Comparison of ENCODE assay signal across 8 cellular contexts in genomic region chr19:39971380-39971841, GRCh38. TPM values are rescaled to one million over a fixed set of nuclear protein-coding genes. Genes with fewer than 3 reads are reported as not detected.
DNase-seq lines count a peak whose midpoint lies in the region; ATAC-seq and TF ChIP-seq lines count a peak whose summit lies in the region.

No MANE protein-coding gene starts in this region.

- H3K4me1 ChIP-seq in rectal smooth muscle tissue (ENCODE audit: control insufficient read depth, insufficient read depth, low read length), result peaks cover 11% of the 10 kb centered on the region

- H3K9ac ChIP-seq in rectal smooth muscle tissue (ENCODE audit: low read length), result peak overlapping the region; percentile 63

- H3K9me3 Mint-ChIP-seq in T-cell, result no peaks in the 10 kb centered on the region

- peaks cover 22% of the 10 kb centered on the region for H3K36me3 ChIP-seq in rectal smooth muscle tissue (ENCODE audit: control insufficient read depth, insufficient read depth, low read length)

- peak; percentile 28 for DNase-seq in activated CD4-positive, alpha-beta T cell treated with anti-CD3 and anti-CD28 coated beads for 48 hours
- no peak for DNase-seq in activated CD4-positive, alpha-beta T cell treated with anti-CD3 and anti-CD28 coated beads, Interleukin-2, amount 50 U/mL, for 1 hour
- DNase-seq in T-cell (peak in 1 of 34 experiments; percentile 9), foreskin fibroblast (peak in 1 of 2 donors; percentile 17), NCI-H345 treated with DMSO at 0.1 percent for 48 hours (lab: John Stamatoyannopoulos, UW; ENCODE audit: unreplicated experiment) (no peak)
- DNase-seq in activated CD4-positive, CD25-positive, alpha-beta regulatory T cell treated with anti-CD3 and anti-CD28 coated beads, Interleukin-2, amount 50 U/mL, for 72 hours, result no peak

- H3K4me3 ChIP-seq in foreskin fibroblast (ENCODE audit: low read depth in 1 of 2, low read length in 2 of 2), result peak overlapping the region; percentile 87 to 96
- H3K4me3 ChIP-seq in rectal smooth muscle tissue (ENCODE audit: low read length), result peak overlapping the region; percentile 88

- CTCF ChIA-PET in T-cell (lab: Charles Lee), result interaction anchor here (0.6 to 3.7 kb wide), 28 partner anchors 9 to 1974 kb away, joined by 3 to 61 read pairs (median 6); partner anchors contain the start of genes DYRK1B (in 1 of the 2), FBL (in 1 of the 2), RPS16 (in 1 of the 2) and ZNF546 (in 1 of the 2)

- peak overlapping the region; percentile 98 to 100 (median 98) for H3K4me3 Mint-ChIP-seq in T-cell

- TF ChIP-seq CTCF in foreskin fibroblast (IDR thresholded peaks at IDR 0.05; ENCODE audit: low read depth, low read length), result no peak

- peaks cover 24% of the 10 kb centered on the region for H3K36me3 Mint-ChIP-seq in T-cell

- H3K27ac Mint-ChIP-seq in T-cell, result peak overlapping the region; percentile 95 to 98

- POLR2A ChIA-PET in T-cell (lab: Charles Lee), result interaction anchor here (1.2 to 2.0 kb wide), 7 partner anchors 18 to 138 kb away, joined by 3 to 13 read pairs (median 8); partner anchors contain the start of genes DYRK1B (in 1 of the 2) and FBL (in 1 of the 2)

- no peak for ATAC-seq in T-cell (replicated peaks in 1 of 4)
- ATAC-seq in GM21737 (IDR thresholded peaks at IDR 0.05; ENCODE audit: unreplicated experiment), result no peak

- H3K27ac ChIP-seq in rectal smooth muscle tissue (ENCODE audit: low read depth, low read length), result peak overlapping the region; percentile 71

- H3K27me3 Mint-ChIP-seq in T-cell, result no peaks in the 10 kb centered on the region

- H3K4me1 Mint-ChIP-seq in T-cell, result peaks cover 53 to 62% (median 59%) of the 10 kb centered on the region in 3 donors

- H3K27me3 ChIP-seq in rectal smooth muscle tissue (ENCODE audit: control insufficient read depth, insufficient read depth, low read length), result no peaks in the 10 kb centered on the region

RNA-seq across cellular contexts. Expression of gene PSMC4, which starts 0.4 kb away (rescaled TPM):
- total RNA-seq in T-cell, result 10 to 100 TPM; 58.5 to 80.0 (median 59.6) TPM

RNA-seq across cellular contexts. Expression of gene ZNF546, which starts 25.4 kb away (rescaled TPM):
- 10 to 100 TPM in 3 of 5 donors, 1 to 10 TPM in 2; 5.9 to 18.0 (median 12.9) TPM for total RNA-seq in T-cell

RNA-seq across cellular contexts. Expression of gene FCGBP, which starts 37.0 kb away (rescaled TPM):
- 10 to 100 TPM; 12.6 to 88.0 (median 43.3) TPM for total RNA-seq in T-cell
